8 cellular contexts compared by ENCODE assay signal in genomic region chr12:92608418-92609091, GRCh38.
DNase-seq lines count a peak whose midpoint lies in the region; ATAC-seq, FAIRE-seq and TF ChIP-seq lines count a peak whose summit lies in the region.

No MANE protein-coding gene starts in this region.

- H3K36me3 ChIP-seq in kidney (ENCODE audit: control insufficient read depth in 1 of 2, insufficient read depth in 2 of 2, low read length in 2 of 2): no peaks in the 10 kb centered on the region

- H3K4me1 ChIP-seq in kidney (ENCODE audit: control insufficient read depth in 1 of 2, insufficient read depth in 1 of 2, low read depth in 1 of 2, low read length in 2 of 2): no peaks in the 10 kb centered on the region

- ATAC-seq in HG02642 (IDR thresholded peaks at IDR 0.05; ENCODE audit: poor library complexity, unreplicated experiment) (no peak), GM19324 (IDR thresholded peaks at IDR 0.05; ENCODE audit: low FRiP score, unreplicated experiment) (no peak)

- peak; percentile 27 to 39 for DNase-seq in NCI-H524 (lab: John Stamatoyannopoulos, UW)
- no peak for DNase-seq in NCI-H524 treated with DMSO at 0.1 percent for 48 hours (lab: John Stamatoyannopoulos, UW)
- peak; percentile 14 for DNase-seq in NCI-H146 treated with DMSO at 0.1 percent for 48 hours (lab: John Stamatoyannopoulos, UW; ENCODE audit: unreplicated experiment)
- peak; percentile 52 for DNase-seq in amniotic epithelial cell (ENCODE audit: low read depth)
- no peak for DNase-seq in kidney
- no peak for DNase-seq in NCI-H1048 (lab: John Stamatoyannopoulos, UW)

- H3K9ac ChIP-seq in kidney (ENCODE audit: low read length in 2 of 2): no peak overlapping the region

- peak; percentile 46 for FAIRE-seq in kidney (lab: Jason Lieb, UNC)

- peak; percentile 51 for TF ChIP-seq CTCF in kidney (IDR thresholded peaks at IDR 0.05; ENCODE audit: borderline replicate concordance, extremely low read depth, insufficient read depth)

- no peak overlapping the region for H3K27ac ChIP-seq in kidney (ENCODE audit: low read depth in 2 of 2, low read length in 2 of 2)

- intact Hi-C loops in kidney (cut with DNase I): no loop called here

- H3K9me3 ChIP-seq in kidney (ENCODE audit: control insufficient read depth in 1 of 2, low read length in 2 of 2): no peaks in the 10 kb centered on the region

- H3K4me3 ChIP-seq in kidney (ENCODE audit: low read length in 2 of 2): no peak overlapping the region

Comparison
In these comparisons a context has a peak if more than half of its experiments do, and no peak if none do; other contexts are left out.
1. DNase-seq: peak in NCI-H524 (2 of 2), NCI-H146 treated with DMSO at 0.1 percent for 48 hours (single experiment) and amniotic epithelial cell (single experiment); none in NCI-H524 treated with DMSO at 0.1 percent for 48 hours (single experiment), kidney (single experiment) and NCI-H1048 (single experiment).